In genomic region chr9:133140606-133141005, GRCh38 we compare ENCODE assay signal across 13 cellular contexts. TPM values are rescaled to one million over a fixed set of nuclear protein-coding genes. Genes with fewer than 3 reads are reported as not detected.
DNase-seq lines count a peak whose midpoint lies in the region; ATAC-seq and TF ChIP-seq lines count a peak whose summit lies in the region.
"Had no signal": no experiment of that assay in that cellular context is flagged by ENCODE, and none has a peak within 500 bp of the region (broad histone marks: within the 10 kb centered on the region; RNA-seq: fewer than 3 reads in every experiment).

No MANE protein-coding gene starts in this region.

- DNase-seq in CD4-positive, CD25-positive, alpha-beta regulatory T cell, result no peak
- DNase-seq in Peyer's patch (peak in 1 of 3 donors; percentile 61), dorsolateral prefrontal cortex (no peak), gastrocnemius medialis (no peak), NCI-H2107 (lab: John Stamatoyannopoulos, UW) (no peak), GM23248 (no peak)
- DNase-seq: activated naive CD4-positive, alpha-beta T cell treated with Interleukin-2 at 50 U/mL for 16 hours; heart right ventricle; NCI-H2081; NCI-H524; SHP77 treated with DMSO at 0.1 percent for 48 hours; stimulated activated CD4-positive, alpha-beta T cell treated with anti-CD3 and anti-CD28 coated beads, Interleukin-15, amount 100 ng/mL, for 24 hours had no signal

- intact Hi-C loops in dorsolateral prefrontal cortex (cut with DNase I), result no loop called here
- intact Hi-C loops in gastrocnemius medialis (cut with DNase I; ENCODE audit: low total_unique reads), result no loop called here

- H3K4me1 ChIP-seq in CD4-positive, CD25-positive, alpha-beta regulatory T cell (ENCODE audit: control insufficient read depth, insufficient read depth, low read length, poor library complexity, severe bottlenecking), result peaks cover 83% of the 10 kb centered on the region
- H3K4me1 ChIP-seq in Peyer's patch (peaks cover 24 to 96% (median 35%) of the 10 kb centered on the region in 4 donors), gastrocnemius medialis (peaks cover 50 to 62% of the 10 kb centered on the region in 2 donors), GM23248 (ENCODE audit: insufficient read depth) (peaks cover 11% of the 10 kb centered on the region)

- H3K4me3 Mint-ChIP-seq in CD4-positive, CD25-positive, alpha-beta regulatory T cell, result peak overlapping the region in 2 of 4 donors; percentile 13 to 21

- H3K4me2 ChIP-seq in GM23248 (ENCODE audit: unreplicated experiment), result no peak overlapping the region

- 79 to 83% methylated on average over 10 to 14 of the region's 14 CpGs for WGBS in GM23248 (ENCODE audit: low coverage in 1 of 2, low lambda C conversion rate in 2 of 2, missing lambda C conversion rate in 2 of 2), 2 experiments

- H3K79me2 ChIP-seq in GM23248 (ENCODE audit: insufficient read depth), result peaks cover 48% of the 10 kb centered on the region

- peak overlapping the region; percentile 98 for H3K27ac ChIP-seq in CD4-positive, CD25-positive, alpha-beta regulatory T cell (ENCODE audit: insufficient read depth, low read length, poor library complexity, severe bottlenecking)
- H3K27ac ChIP-seq in Peyer's patch (peak overlapping the region in 3 of 4 donors; percentile 62 to 98 (median 94)), dorsolateral prefrontal cortex (peak overlapping the region; percentile 93 to 100 (median 100)), gastrocnemius medialis (peak overlapping the region in 3 of 4 donors; percentile 97 to 100 (median 99)), GM23248 (no peak overlapping the region)

- peaks cover 8 to 86% (median 37%) of the 10 kb centered on the region in 4 donors for H3K4me1 Mint-ChIP-seq in CD4-positive, CD25-positive, alpha-beta regulatory T cell

- no peaks in the 10 kb centered on the region for H3K27me3 Mint-ChIP-seq in CD4-positive, CD25-positive, alpha-beta regulatory T cell

- H3K27me3 ChIP-seq in CD4-positive, CD25-positive, alpha-beta regulatory T cell (ENCODE audit: control insufficient read depth, insufficient read depth, low read length), result no peaks in the 10 kb centered on the region
- H3K27me3 ChIP-seq in Peyer's patch (no peaks in the 10 kb centered on the region), dorsolateral prefrontal cortex (no peaks in the 10 kb centered on the region), gastrocnemius medialis (no peaks in the 10 kb centered on the region), GM23248 (replicated peaks; ENCODE audit: insufficient read depth) (no peaks in the 10 kb centered on the region)
- H3K27me3 ChIP-seq: heart right ventricle had no signal

- H4K20me1 ChIP-seq in GM23248 (ENCODE audit: insufficient read depth), result no peaks in the 10 kb centered on the region

- TF ChIP-seq CTCF in Peyer's patch (IDR thresholded peaks at IDR 0.05) (no peak), dorsolateral prefrontal cortex (IDR thresholded peaks at IDR 0.05 in 54 of 56, conservative IDR thresholded peaks at IDR 0.05 in 2 of 56; ENCODE audit: low read depth in 1 of 56, partially characterized antibody in 56 of 56) (no peak), gastrocnemius medialis (IDR thresholded peaks at IDR 0.05 in 4 of 5, conservative IDR thresholded peaks at IDR 0.05 in 1 of 5) (no peak)

- in situ Hi-C loops in gastrocnemius medialis (cut with MboI; ENCODE audit: low sequenced_read_pairs in 4 of 4), result loop anchor here in 2 of 4 donors (5.0 to 10.0 kb wide), 2 partner anchors 33 to 116 kb away; no protein-coding TSS in a partner anchor
- in situ Hi-C loops in GM23248 (cut with MboI), result loop anchor here (10.0 kb wide), 1 partner anchor 96 kb away; no protein-coding TSS in a partner anchor

- H3K27ac Mint-ChIP-seq in CD4-positive, CD25-positive, alpha-beta regulatory T cell, result peak overlapping the region in 2 of 3 donors; percentile 94 to 98

- H3F3A ChIP-seq in GM23248 (ENCODE audit: insufficient read depth), result peaks cover 8% of the 10 kb centered on the region

- H3K36me3 ChIP-seq in CD4-positive, CD25-positive, alpha-beta regulatory T cell (ENCODE audit: control insufficient read depth, insufficient read depth, low read length), result no peaks in the 10 kb centered on the region
- no peaks in the 10 kb centered on the region for H3K36me3 ChIP-seq in Peyer's patch
- no peaks in the 10 kb centered on the region for H3K36me3 ChIP-seq in gastrocnemius medialis
- H3K36me3 ChIP-seq in GM23248 (ENCODE audit: low read depth), result no peaks in the 10 kb centered on the region
- H3K36me3 ChIP-seq: heart right ventricle had no signal

- no peaks in the 10 kb centered on the region for H3K9me2 ChIP-seq in GM23248 (ENCODE audit: insufficient read depth)

- H3K9me3 ChIP-seq in CD4-positive, CD25-positive, alpha-beta regulatory T cell (ENCODE audit: control insufficient read depth in 2 of 2, low read length in 2 of 2), result no peaks in the 10 kb centered on the region
- no peaks in the 10 kb centered on the region for H3K9me3 ChIP-seq in Peyer's patch
- no peaks in the 10 kb centered on the region for H3K9me3 ChIP-seq in gastrocnemius medialis
- no peaks in the 10 kb centered on the region for H3K9me3 ChIP-seq in GM23248 (ENCODE audit: low read depth)
- H3K9me3 ChIP-seq: heart right ventricle had no signal

- no peak overlapping the region for H3K9ac ChIP-seq in GM23248

- ATAC-seq in CD4-positive, CD25-positive, alpha-beta regulatory T cell (ENCODE audit: low read depth in 2 of 2), result no peak
- ATAC-seq in gastrocnemius medialis (no peak), GM18907 (IDR thresholded peaks at IDR 0.05; ENCODE audit: unreplicated experiment) (no peak)
- ATAC-seq: heart right ventricle had no signal

- no peak overlapping the region for H2AFZ ChIP-seq in GM23248

- H3K36me3 Mint-ChIP-seq in CD4-positive, CD25-positive, alpha-beta regulatory T cell, result peaks cover 4% of the 10 kb centered on the region

- H3K9me3 Mint-ChIP-seq in CD4-positive, CD25-positive, alpha-beta regulatory T cell, result peaks cover 0 to 2% (median 0%) of the 10 kb centered on the region in 7 donors

- TF ChIP-seq POLR2A in Peyer's patch (IDR thresholded peaks at IDR 0.05) (no peak), gastrocnemius medialis (IDR thresholded peaks at IDR 0.05) (no peak)

- no peak overlapping the region for H3K4me3 ChIP-seq in CD4-positive, CD25-positive, alpha-beta regulatory T cell (ENCODE audit: low read depth, low read length)
- H3K4me3 ChIP-seq in Peyer's patch (peak overlapping the region in 2 of 4 donors; percentile 18 to 23), dorsolateral prefrontal cortex (no peak overlapping the region), gastrocnemius medialis (no peak overlapping the region), GM23248 (no peak overlapping the region)
- H3K4me3 ChIP-seq: heart right ventricle had no signal

RNA-seq across cellular contexts. Expression of gene RALGDS, which starts 19.6 kb away (rescaled TPM):
- 228 TPM for total RNA-seq in CD4-positive, CD25-positive, alpha-beta regulatory T cell
- 10 to 100 TPM; 34.6 to 64.2 (median 49.2) TPM for polyA plus RNA-seq in CD4-positive, CD25-positive, alpha-beta regulatory T cell
- total RNA-seq in Peyer's patch, result 100 to 1,000 TPM in 2 of 4 donors, 10 to 100 TPM in 2; 53.1 to 237 (median 139) TPM
- total RNA-seq in dorsolateral prefrontal cortex, result 100 to 1,000 TPM in 109 of 120 experiments, 10 to 100 TPM in 11; 72.2 to 415 (median 142) TPM
- total RNA-seq in gastrocnemius medialis, result 10 to 100 TPM; 21.1 to 47.0 (median 36.9) TPM
- total RNA-seq in GM23248 (2014; rRNA removed; shearing (Covaris generic)), result 21.7 and 51.7 TPM in 2 replicates
- 8.5 and 8.9 TPM in 2 replicates for polyA plus RNA-seq in GM23248 (2016; fragmentation: Nextera tagmentation; extraction: Ambion mirVana)

RNA-seq across cellular contexts. Expression of gene GBGT1, which starts 23.1 kb away (rescaled TPM):
- total RNA-seq in CD4-positive, CD25-positive, alpha-beta regulatory T cell, result 1.5 TPM
- polyA plus RNA-seq in CD4-positive, CD25-positive, alpha-beta regulatory T cell, result 1 to 10 TPM in 1 of 4 donors, under 1 TPM in 1, not detected in 2; 0.67 to 1.6 TPM
- total RNA-seq in Peyer's patch (10 to 100 TPM in 3 of 4 donors, 1 to 10 TPM in 1; 7.0 to 49.5 (median 14.1) TPM), dorsolateral prefrontal cortex (10 to 100 TPM in 109 of 120 experiments, 1 to 10 TPM in 11; 5.8 to 27.4 (median 13.8) TPM), gastrocnemius medialis (10 to 100 TPM in 1 of 4 donors, 1 to 10 TPM in 2, under 1 TPM in 1; 0.15 to 10.3 (median 5.6) TPM)
- 2.7 and 3.1 TPM in 2 replicates for total RNA-seq in GM23248 (2014; rRNA removed; shearing (Covaris generic))
- 0.95 and 1.3 TPM in 2 replicates for polyA plus RNA-seq in GM23248 (2016; fragmentation: Nextera tagmentation; extraction: Ambion mirVana)
